In the genomic region with DNA sequence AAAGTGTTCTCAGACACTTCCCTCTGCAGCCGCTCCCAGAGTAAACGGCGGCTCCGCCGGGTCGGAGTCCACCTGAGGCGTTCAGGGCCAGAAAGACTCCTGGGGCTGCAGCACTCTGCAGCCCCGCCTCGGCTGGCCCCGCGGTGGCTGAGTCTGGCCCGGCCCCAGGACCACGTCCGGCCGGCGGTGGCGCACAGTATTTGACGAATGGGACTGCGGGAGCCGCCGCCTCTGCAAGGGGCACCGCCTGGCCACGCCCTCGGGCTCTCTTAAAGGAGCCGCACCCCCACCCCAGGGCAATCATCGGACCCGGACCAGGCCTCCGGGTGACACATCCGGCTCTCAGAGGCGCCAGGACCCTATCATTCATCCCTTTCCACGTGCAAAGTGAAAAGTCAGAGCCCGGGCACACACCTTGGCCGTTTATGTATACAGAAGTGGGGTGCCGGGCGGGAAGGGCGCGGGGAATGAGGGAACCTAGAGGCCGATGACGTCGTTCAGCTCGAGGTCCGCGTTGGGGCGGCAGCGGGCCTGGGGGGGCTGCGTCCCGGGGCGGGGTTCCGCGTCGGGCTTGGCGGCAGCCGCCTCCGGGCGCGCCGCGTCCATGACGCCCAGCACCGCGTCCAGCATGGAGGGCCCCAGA, we compare ENCODE assay signal across 8 cellular contexts. TPM values are rescaled to one million over a fixed set of nuclear protein-coding genes. Genes with fewer than 3 reads are reported as not detected.
A peak's percentile ranks its signal among the peaks of the same experiment; 100 is the strongest.
DNase-seq lines count a peak whose midpoint lies in the region; ATAC-seq and TF ChIP-seq lines count a peak whose summit lies in the region.

No MANE protein-coding gene starts in this region.

- H3K9me3 Mint-ChIP-seq in activated T-helper 17 cell treated with anti-CD3 and anti-CD28 coated beads, Interleukin-2, amount 50 U/mL, for 72 hours = no peaks in the 10 kb centered on the region
- H3K9me3 Mint-ChIP-seq in naive thymus-derived CD8-positive, alpha-beta T cell = peaks cover 0 to 6% (median 0%) of the 10 kb centered on the region in 9 donors

- ATAC-seq in GM19468 (IDR thresholded peaks at IDR 0.05; ENCODE audit: extremely low read depth, unreplicated experiment) = peak; percentile 22
- peak; percentile 57 for ATAC-seq in activated T-helper 17 cell treated with anti-CD3 and anti-CD28 coated beads, Interleukin-2, amount 50 U/mL, for 72 hours (replicated peaks)
- peak; percentile 9 to 32 for ATAC-seq in naive thymus-derived CD8-positive, alpha-beta T cell
- ATAC-seq in stimulated activated naive CD8-positive, alpha-beta T cell treated with anti-CD3 and anti-CD28 coated beads, Interleukin-15, Interleukin-2, amounts not matched to agents 100 U/mL and 50 U/mL, for 24 hours = peak; percentile 53

- POLR2A ChIA-PET in naive thymus-derived CD8-positive, alpha-beta T cell (lab: Charles Lee) = interaction anchor here (2.3 kb wide), 1 partner anchor 16 kb away, joined by 10 read pairs; the partner anchor contains the start of gene LENG8

- H3K27me3 Mint-ChIP-seq in activated T-helper 17 cell treated with anti-CD3 and anti-CD28 coated beads, Interleukin-2, amount 50 U/mL, for 72 hours = peaks cover 15% of the 10 kb centered on the region
- peaks cover 8 to 15% (median 13%) of the 10 kb centered on the region in 5 donors for H3K27me3 Mint-ChIP-seq in naive thymus-derived CD8-positive, alpha-beta T cell

- peak overlapping the region; percentile 89 for H3K4me3 Mint-ChIP-seq in activated T-helper 17 cell treated with anti-CD3 and anti-CD28 coated beads, Interleukin-2, amount 50 U/mL, for 72 hours
- peak overlapping the region; percentile 85 to 97 (median 89) for H3K4me3 Mint-ChIP-seq in naive thymus-derived CD8-positive, alpha-beta T cell

- DNase-seq in DMS 273 (lab: John Stamatoyannopoulos, UW; ENCODE audit: unreplicated experiment) = peak; percentile 88
- DNase-seq in HK-2 (ENCODE audit: unreplicated experiment) = peak; percentile 94
- peak; percentile 50 for DNase-seq in fibroblast of peridontal ligament (ENCODE audit: extremely low read depth)
- peak in 9 of 10 donors; percentile 44 to 81 (median 56) for DNase-seq in naive thymus-derived CD8-positive, alpha-beta T cell
- DNase-seq in stimulated activated naive CD8-positive, alpha-beta T cell treated with anti-CD3 and anti-CD28 coated beads, Interleukin-15, Interleukin-2, amounts not matched to agents 100 U/mL and 50 U/mL, for 24 hours = peak; percentile 91

- peaks cover 33% of the 10 kb centered on the region for H3K36me3 Mint-ChIP-seq in activated T-helper 17 cell treated with anti-CD3 and anti-CD28 coated beads, Interleukin-2, amount 50 U/mL, for 72 hours (ENCODE audit: low read depth)
- H3K36me3 Mint-ChIP-seq in naive thymus-derived CD8-positive, alpha-beta T cell = peaks cover 0 to 19% (median 0%) of the 10 kb centered on the region in 3 donors

- H3K27ac Mint-ChIP-seq in activated T-helper 17 cell treated with anti-CD3 and anti-CD28 coated beads, Interleukin-2, amount 50 U/mL, for 72 hours = peak overlapping the region; percentile 97
- H3K27ac Mint-ChIP-seq in naive thymus-derived CD8-positive, alpha-beta T cell = peak overlapping the region in 8 of 10 donors; percentile 90 to 98 (median 96)

- H3K4me1 Mint-ChIP-seq in activated T-helper 17 cell treated with anti-CD3 and anti-CD28 coated beads, Interleukin-2, amount 50 U/mL, for 72 hours = peaks cover 8% of the 10 kb centered on the region
- peaks cover 12 to 24% (median 19%) of the 10 kb centered on the region in 4 donors for H3K4me1 Mint-ChIP-seq in naive thymus-derived CD8-positive, alpha-beta T cell

TF ChIP-seq in PFSK-1, 5 proteins besides CTCF, POLR2A, EP300 and RAD21:
- peak; percentile 53 for TF ChIP-seq POLR2AphosphoS5 (IDR thresholded peaks at IDR 0.05; ENCODE audit: low read depth, low read length)
- TF ChIP-seq SIN3A (IDR thresholded peaks at IDR 0.05; ENCODE audit: borderline replicate concordance, insufficient read depth, low read length) = no peak
- TF ChIP-seq FOXP2 (optimal IDR thresholded peaks at IDR 0.05; ENCODE audit: borderline replicate concordance, extremely low read depth, extremely low read length, insufficient read depth) = peak; percentile 78
- TF ChIP-seq, protein P1, sequence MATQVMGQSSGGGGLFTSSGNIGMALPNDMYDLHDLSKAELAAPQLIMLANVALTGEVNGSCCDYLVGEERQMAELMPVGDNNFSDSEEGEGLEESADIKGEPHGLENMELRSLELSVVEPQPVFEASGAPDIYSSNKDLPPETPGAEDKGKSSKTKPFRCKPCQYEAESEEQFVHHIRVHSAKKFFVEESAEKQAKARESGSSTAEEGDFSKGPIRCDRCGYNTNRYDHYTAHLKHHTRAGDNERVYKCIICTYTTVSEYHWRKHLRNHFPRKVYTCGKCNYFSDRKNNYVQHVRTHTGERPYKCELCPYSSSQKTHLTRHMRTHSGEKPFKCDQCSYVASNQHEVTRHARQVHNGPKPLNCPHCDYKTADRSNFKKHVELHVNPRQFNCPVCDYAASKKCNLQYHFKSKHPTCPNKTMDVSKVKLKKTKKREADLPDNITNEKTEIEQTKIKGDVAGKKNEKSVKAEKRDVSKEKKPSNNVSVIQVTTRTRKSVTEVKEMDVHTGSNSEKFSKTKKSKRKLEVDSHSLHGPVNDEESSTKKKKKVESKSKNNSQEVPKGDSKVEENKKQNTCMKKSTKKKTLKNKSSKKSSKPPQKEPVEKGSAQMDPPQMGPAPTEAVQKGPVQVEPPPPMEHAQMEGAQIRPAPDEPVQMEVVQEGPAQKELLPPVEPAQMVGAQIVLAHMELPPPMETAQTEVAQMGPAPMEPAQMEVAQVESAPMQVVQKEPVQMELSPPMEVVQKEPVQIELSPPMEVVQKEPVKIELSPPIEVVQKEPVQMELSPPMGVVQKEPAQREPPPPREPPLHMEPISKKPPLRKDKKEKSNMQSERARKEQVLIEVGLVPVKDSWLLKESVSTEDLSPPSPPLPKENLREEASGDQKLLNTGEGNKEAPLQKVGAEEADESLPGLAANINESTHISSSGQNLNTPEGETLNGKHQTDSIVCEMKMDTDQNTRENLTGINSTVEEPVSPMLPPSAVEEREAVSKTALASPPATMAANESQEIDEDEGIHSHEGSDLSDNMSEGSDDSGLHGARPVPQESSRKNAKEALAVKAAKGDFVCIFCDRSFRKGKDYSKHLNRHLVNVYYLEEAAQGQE (IDR thresholded peaks at IDR 0.05; ENCODE audit: insufficient read depth in 1 of 2, low read depth in 2 of 2, low read length in 2 of 2) = no peak
- TF ChIP-seq TAF1 (IDR thresholded peaks at IDR 0.05; ENCODE audit: borderline replicate concordance, insufficient read depth, low read length) = no peak

RNA-seq across cellular contexts. Expression of gene LENG9, which starts 1.2 kb away (rescaled TPM):
- polyA plus RNA-seq in PFSK-1 (2012; ENCODE audit: insufficient read length, low read depth) = 3.1 TPM
- total RNA-seq in activated T-helper 17 cell treated with anti-CD3 and anti-CD28 coated beads, Interleukin-2, amount 50 U/mL, for 72 hours = 1 to 10 TPM; 3.1 to 4.4 TPM
- 1 to 10 TPM; 5.2 to 5.8 TPM for total RNA-seq in naive thymus-derived CD8-positive, alpha-beta T cell
- under 1 TPM in 2 of 3 donors, not detected in 1; 0.22 to 0.36 TPM for polyA plus RNA-seq in naive thymus-derived CD8-positive, alpha-beta T cell

RNA-seq across cellular contexts. Expression of gene CDC42EP5, which starts 8.4 kb away (rescaled TPM):
- 13.8 TPM for polyA plus RNA-seq in PFSK-1 (2012; ENCODE audit: insufficient read length, low read depth)
- total RNA-seq in activated T-helper 17 cell treated with anti-CD3 and anti-CD28 coated beads, Interleukin-2, amount 50 U/mL, for 72 hours = not detected
- total RNA-seq in naive thymus-derived CD8-positive, alpha-beta T cell = not detected
- not detected for polyA plus RNA-seq in naive thymus-derived CD8-positive, alpha-beta T cell

RNA-seq across cellular contexts. Expression of gene LENG8, which starts 15.7 kb away (rescaled TPM):
- polyA plus RNA-seq in PFSK-1 (2012; ENCODE audit: insufficient read length, low read depth) = 163 TPM
- 100 to 1,000 TPM; 153 to 200 TPM for total RNA-seq in activated T-helper 17 cell treated with anti-CD3 and anti-CD28 coated beads, Interleukin-2, amount 50 U/mL, for 72 hours
- 100 to 1,000 TPM; 610 to 639 TPM for total RNA-seq in naive thymus-derived CD8-positive, alpha-beta T cell
- polyA plus RNA-seq in naive thymus-derived CD8-positive, alpha-beta T cell = 1 to 10 TPM; 4.5 to 8.6 (median 6.5) TPM

RNA-seq across cellular contexts. Expression of gene LAIR2, which starts 37.9 kb away (rescaled TPM):
- not detected for polyA plus RNA-seq in PFSK-1 (2012; ENCODE audit: insufficient read length, low read depth)
- total RNA-seq in activated T-helper 17 cell treated with anti-CD3 and anti-CD28 coated beads, Interleukin-2, amount 50 U/mL, for 72 hours = under 1 TPM in 1 of 2 donors, not detected in 1; 0.66 TPM
- total RNA-seq in naive thymus-derived CD8-positive, alpha-beta T cell = not detected
- polyA plus RNA-seq in naive thymus-derived CD8-positive, alpha-beta T cell = 10 to 100 TPM in 1 of 3 donors, 1 to 10 TPM in 1, not detected in 1; 1.8 to 17.2 TPM

RNA-seq across cellular contexts. Expression of gene TTYH1, which starts 49.5 kb away (rescaled TPM):
- polyA plus RNA-seq in PFSK-1 (2012; ENCODE audit: insufficient read length, low read depth) = 0.72 TPM
- total RNA-seq in activated T-helper 17 cell treated with anti-CD3 and anti-CD28 coated beads, Interleukin-2, amount 50 U/mL, for 72 hours = under 1 TPM in 1 of 2 donors, not detected in 1; 0.40 TPM
- total RNA-seq in naive thymus-derived CD8-positive, alpha-beta T cell = not detected
- polyA plus RNA-seq in naive thymus-derived CD8-positive, alpha-beta T cell = under 1 TPM in 2 of 3 donors, not detected in 1; 0.04 to 0.65 TPM

Comparison
In these comparisons a context has a peak if more than half of its experiments do, and no peak if none do; other contexts are left out.
1. Peak in every context shown above with its lines: DNase-seq and ATAC-seq.